18 cellular contexts compared by ENCODE assay signal in the genomic region with DNA sequence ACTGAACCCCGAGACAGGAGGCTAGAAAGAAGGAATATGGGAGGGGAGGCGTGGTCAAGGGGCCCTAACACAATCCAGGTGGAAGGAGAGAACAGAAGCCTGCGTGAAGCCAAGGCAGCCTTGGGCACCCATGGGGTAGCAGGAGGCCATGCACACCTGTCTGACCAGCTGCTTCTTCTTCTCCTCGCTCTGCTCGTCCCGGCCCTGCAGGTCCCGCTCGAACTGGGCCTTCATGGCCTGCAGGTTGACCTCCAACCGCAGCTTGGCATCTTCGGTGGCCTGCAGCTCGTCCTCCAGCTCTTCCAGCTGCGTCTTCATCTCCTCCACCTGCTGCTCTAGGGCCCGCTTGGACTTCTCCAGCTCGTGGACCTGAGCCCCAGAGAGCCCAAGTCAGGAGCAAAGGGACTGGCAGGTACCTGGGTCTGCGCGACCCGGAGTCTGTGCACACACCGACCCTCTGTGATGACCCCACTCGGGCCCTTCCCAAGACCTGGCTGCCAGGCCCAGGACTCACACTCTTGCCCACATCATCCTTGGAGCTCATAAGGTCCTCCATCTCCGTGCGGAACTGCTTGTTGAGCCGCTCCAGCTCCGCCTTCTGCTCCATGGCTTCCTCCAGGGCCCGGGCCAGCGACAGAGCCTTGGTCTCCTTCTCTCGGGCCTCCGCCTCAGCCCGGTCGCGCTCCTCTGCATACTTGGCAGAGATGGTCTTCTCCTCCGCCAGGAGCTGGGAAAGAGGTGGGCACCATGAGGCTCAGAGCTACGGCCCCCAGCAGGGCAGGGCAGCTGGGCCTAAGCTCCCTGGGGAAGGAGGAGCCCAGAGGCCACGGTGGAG. TPM values are rescaled to one million over a fixed set of nuclear protein-coding genes. Genes with fewer than 3 reads are reported as not detected.
DNase-seq lines count a peak whose midpoint lies in the region; ATAC-seq lines count a peak whose summit lies in the region.
"Had no signal": no experiment of that assay in that cellular context is flagged by ENCODE, and none has a peak within 500 bp of the region (broad histone marks: within the 10 kb centered on the region; RNA-seq: fewer than 3 reads in every experiment).

No MANE protein-coding gene starts in this region.

- DNase-seq in activated naive CD4-positive, alpha-beta T cell treated with anti-CD3 and anti-CD28 coated beads for 36 hours: no peak
- DNase-seq in activated naive CD4-positive, alpha-beta T cell (lab: John Stamatoyannopoulos, UW): no peak
- DNase-seq in epidermal melanocyte (ENCODE audit: insufficient read length, low spot score) (peak; percentile 9), trophoblast cell (no peak), NCI-H1092 (lab: John Stamatoyannopoulos, UW) (no peak)
- no peak for DNase-seq in stimulated activated effector memory CD8-positive, alpha-beta T cell treated with anti-CD3 and anti-CD28 coated beads, Interleukin-12 subunit alpha, Interleukin-12 subunit beta, amount 100 ng/mL, for 72 hours (ENCODE audit: low spot score in 2 of 2)
- no peak for DNase-seq in stimulated activated naive CD4-positive, alpha-beta T cell (lab: John Stamatoyannopoulos, UW)
- DNase-seq: activated gamma-delta T cell; AML-193; EL; NCI-H2029 treated with DMSO at 0.1 percent for 48 hours; stimulated activated CD4-positive, alpha-beta T cell treated with anti-CD3 and anti-CD28 coated beads, Interleukin-15, amount 100 ng/mL, for 24 hours had no signal

- H3K4ac ChIP-seq in trophoblast cell (ENCODE audit: low read depth, low read length): no peak overlapping the region

- H4K12ac ChIP-seq in trophoblast cell (ENCODE audit: low read depth, low read length): no peak overlapping the region

- no peak overlapping the region for H2AFZ ChIP-seq in trophoblast cell (ENCODE audit: insufficient read depth, low read length, poor library complexity)
- H2AFZ ChIP-seq: GM23248, hepatocyte had no signal

- H2BK5ac ChIP-seq in trophoblast cell (ENCODE audit: low read depth, low read length, poor library complexity): no peak overlapping the region

- peaks cover 6% of the 10 kb centered on the region for H3K9me3 Mint-ChIP-seq in activated naive CD4-positive, alpha-beta T cell treated with anti-CD3 and anti-CD28 coated beads for 36 hours
- H3K9me3 Mint-ChIP-seq in IgD-negative memory B cell: no peaks in the 10 kb centered on the region
- no peaks in the 10 kb centered on the region for H3K9me3 Mint-ChIP-seq in stimulated activated effector memory CD8-positive, alpha-beta T cell treated with anti-CD3 and anti-CD28 coated beads, Interleukin-12 subunit alpha, Interleukin-12 subunit beta, amount 100 ng/mL, for 72 hours

- intact Hi-C loops in activated naive CD4-positive, alpha-beta T cell treated with anti-CD3 and anti-CD28 coated beads for 36 hours (cut with micrococcal nuclease): no loop called here

- peak overlapping the region; percentile 41 for H3K27ac Mint-ChIP-seq in activated naive CD4-positive, alpha-beta T cell treated with anti-CD3 and anti-CD28 coated beads for 36 hours
- peak overlapping the region in 2 of 3 donors; percentile 62 to 91 for H3K27ac Mint-ChIP-seq in IgD-negative memory B cell
- H3K27ac Mint-ChIP-seq in stimulated activated effector memory CD8-positive, alpha-beta T cell treated with anti-CD3 and anti-CD28 coated beads, Interleukin-12 subunit alpha, Interleukin-12 subunit beta, amount 100 ng/mL, for 72 hours: peak overlapping the region; percentile 91

- no peaks in the 10 kb centered on the region for H3K27me3 ChIP-seq in trophoblast cell (ENCODE audit: insufficient read depth, low read length)
- H3K27me3 ChIP-seq: hepatocyte, ovary had no signal

- H3K14ac ChIP-seq in trophoblast cell (ENCODE audit: low read length): no peak overlapping the region

- H3K4me2 ChIP-seq in trophoblast cell (ENCODE audit: low read length): no peak overlapping the region
- H3K4me2 ChIP-seq: hepatocyte had no signal

- peaks cover 17% of the 10 kb centered on the region for H3K4me1 Mint-ChIP-seq in activated naive CD4-positive, alpha-beta T cell treated with anti-CD3 and anti-CD28 coated beads for 36 hours (ENCODE audit: low read depth)
- no peaks in the 10 kb centered on the region for H3K4me1 Mint-ChIP-seq in IgD-negative memory B cell
- H3K4me1 Mint-ChIP-seq in stimulated activated effector memory CD8-positive, alpha-beta T cell treated with anti-CD3 and anti-CD28 coated beads, Interleukin-12 subunit alpha, Interleukin-12 subunit beta, amount 100 ng/mL, for 72 hours: peaks cover 53% of the 10 kb centered on the region

- no peak for ATAC-seq in stimulated activated effector memory CD8-positive, alpha-beta T cell treated with anti-CD3 and anti-CD28 coated beads, Interleukin-12 subunit alpha, Interleukin-12 subunit beta, amount 100 ng/mL, for 72 hours

- H4K91ac ChIP-seq in trophoblast cell (ENCODE audit: low read depth, low read length): no peak overlapping the region

- H2BK120ac ChIP-seq in trophoblast cell (ENCODE audit: insufficient read depth, low read length, poor library complexity): no peak overlapping the region

- CTCF ChIA-PET in activated naive CD4-positive, alpha-beta T cell treated with anti-CD3 and anti-CD28 coated beads for 36 hours (lab: Charles Lee): interaction anchor here (0.6 to 3.6 kb wide), 7 partner anchors 9 to 403 kb away, joined by 3 to 26 read pairs (median 5); no protein-coding TSS in a partner anchor

- H3K9me3 ChIP-seq in trophoblast cell (ENCODE audit: insufficient read depth, low read depth, low read length): peaks cover 8% of the 10 kb centered on the region
- H3K9me3 ChIP-seq: ovary had no signal

- peaks cover 86% of the 10 kb centered on the region in 2 experiments for H3K36me3 ChIP-seq in trophoblast cell (ENCODE audit: control insufficient read depth in 1 of 2, insufficient read depth in 2 of 2, low read length in 2 of 2)
- H3K36me3 ChIP-seq: ovary had no signal

- H2BK12ac ChIP-seq in trophoblast cell (ENCODE audit: low read length): no peak overlapping the region

- no peak overlapping the region for H3K4me3 Mint-ChIP-seq in activated naive CD4-positive, alpha-beta T cell treated with anti-CD3 and anti-CD28 coated beads for 36 hours
- peak overlapping the region in 1 of 4 donors; percentile 67 for H3K4me3 Mint-ChIP-seq in IgD-negative memory B cell
- no peak overlapping the region for H3K4me3 Mint-ChIP-seq in stimulated activated effector memory CD8-positive, alpha-beta T cell treated with anti-CD3 and anti-CD28 coated beads, Interleukin-12 subunit alpha, Interleukin-12 subunit beta, amount 100 ng/mL, for 72 hours

- no peaks in the 10 kb centered on the region for H3K79me2 ChIP-seq in trophoblast cell (ENCODE audit: control insufficient read depth, insufficient read depth, low read length, poor library complexity)
- H3K79me2 ChIP-seq: hepatocyte had no signal

- no peak overlapping the region for H4K8ac ChIP-seq in trophoblast cell (ENCODE audit: low read depth, low read length)

- H3K4me1 ChIP-seq in trophoblast cell (ENCODE audit: control insufficient read depth in 1 of 2, insufficient read depth in 2 of 2, low read length in 2 of 2): no peaks in the 10 kb centered on the region

- no peaks in the 10 kb centered on the region for H3K27me3 Mint-ChIP-seq in activated naive CD4-positive, alpha-beta T cell treated with anti-CD3 and anti-CD28 coated beads for 36 hours (ENCODE audit: low read depth)
- H3K27me3 Mint-ChIP-seq in IgD-negative memory B cell: no peaks in the 10 kb centered on the region

- no peak overlapping the region for H3K27ac ChIP-seq in trophoblast cell (ENCODE audit: low read depth, low read length)
- H3K27ac ChIP-seq: GM23248, hepatocyte, ovary, SK-N-MC had no signal

- H3K79me1 ChIP-seq in trophoblast cell (ENCODE audit: low read length): no peaks in the 10 kb centered on the region

- no peak overlapping the region for H3K23ac ChIP-seq in trophoblast cell (ENCODE audit: low read length)

- H3K9ac ChIP-seq in trophoblast cell (ENCODE audit: low read length): no peak overlapping the region
- H3K9ac ChIP-seq: GM23248 had no signal

- no CpG with 5 or more reads among the region's 33 CpGs for WGBS in trophoblast cell (ENCODE audit: extremely low coverage, insufficient coverage, insufficient read length)

- H3K18ac ChIP-seq in trophoblast cell (ENCODE audit: low read length): no peak overlapping the region

- no peak overlapping the region for H3K4me3 ChIP-seq in trophoblast cell (ENCODE audit: low read depth, low read length)
- H3K4me3 ChIP-seq: GM23248, hepatocyte, lung, ovary, SK-N-MC had no signal

- H3K36me3 Mint-ChIP-seq in activated naive CD4-positive, alpha-beta T cell treated with anti-CD3 and anti-CD28 coated beads for 36 hours (ENCODE audit: low read depth): peaks cover 70% of the 10 kb centered on the region
- H3K36me3 Mint-ChIP-seq in IgD-negative memory B cell: peaks cover 13% of the 10 kb centered on the region
- peaks cover 100% of the 10 kb centered on the region for H3K36me3 Mint-ChIP-seq in stimulated activated effector memory CD8-positive, alpha-beta T cell treated with anti-CD3 and anti-CD28 coated beads, Interleukin-12 subunit alpha, Interleukin-12 subunit beta, amount 100 ng/mL, for 72 hours

- no peak overlapping the region for H2AK5ac ChIP-seq in trophoblast cell (ENCODE audit: low read length)

RNA-seq across cellular contexts. Expression of a gene that starts 35.9 kb away (rescaled TPM):
- 10 to 100 TPM; 17.4 to 22.0 TPM for total RNA-seq in activated naive CD4-positive, alpha-beta T cell treated with anti-CD3 and anti-CD28 coated beads for 36 hours
- 10.7 TPM for polyA plus RNA-seq in IgD-negative memory B cell
- 0.03 and 0.04 TPM in 2 replicates for polyA plus RNA-seq in trophoblast cell (2013)

RNA-seq across cellular contexts. Expression of a gene that starts 49.5 kb away (rescaled TPM):
- total RNA-seq in activated naive CD4-positive, alpha-beta T cell treated with anti-CD3 and anti-CD28 coated beads for 36 hours: 10 to 100 TPM; 53.8 to 55.0 TPM
- polyA plus RNA-seq in IgD-negative memory B cell: 14.3 TPM
- 5.7 and 6.0 TPM in 2 replicates for polyA plus RNA-seq in trophoblast cell (2013)

Comparison
In these comparisons a context has a peak if more than half of its experiments do, and no peak if none do; other contexts are left out.
1. H3K27ac Mint-ChIP-seq: peak in every context shown above with its lines; median percentile 91 in stimulated activated effector memory CD8-positive, alpha-beta T cell treated with anti-CD3 and anti-CD28 coated beads, Interleukin-12 subunit alpha, Interleukin-12 subunit beta, amount 100 ng/mL, for 72 hours; 76 in IgD-negative memory B cell; 41 in activated naive CD4-positive, alpha-beta T cell treated with anti-CD3 and anti-CD28 coated beads for 36 hours.